In the genomic region with DNA sequence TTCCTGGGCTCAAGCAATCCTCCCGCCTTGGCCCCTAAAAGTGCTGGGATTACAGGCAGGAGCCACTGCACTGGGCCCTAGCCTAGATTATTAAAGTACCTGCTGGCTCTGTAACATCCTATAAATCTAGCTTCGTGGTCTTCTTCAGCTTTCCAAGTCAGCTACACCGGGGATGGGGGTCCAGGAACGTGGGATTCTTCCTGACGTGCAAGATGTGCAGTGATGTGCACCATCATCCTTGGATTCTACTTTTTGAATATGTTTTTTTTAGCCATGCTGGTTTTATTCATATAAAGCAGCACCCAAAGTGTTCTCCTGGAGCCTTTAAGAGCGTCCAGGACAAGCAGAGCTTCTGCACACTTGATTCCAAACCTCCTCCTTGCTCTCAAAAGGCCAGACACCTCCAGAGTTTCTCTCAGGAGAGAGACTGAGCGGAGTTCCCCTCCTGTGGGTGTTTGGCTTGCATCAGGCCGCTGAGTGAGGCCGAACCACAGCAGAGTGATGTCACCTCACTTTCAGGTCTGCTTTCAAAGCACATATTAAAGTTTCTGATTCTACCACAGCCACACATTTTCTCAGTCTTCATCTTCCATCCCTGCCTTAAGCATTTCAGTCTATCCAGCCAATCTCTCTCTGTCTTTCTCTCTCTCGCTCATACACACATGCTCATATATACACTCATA, we compare ENCODE assay signal across 8 cellular contexts.
DNase-seq lines count a peak whose midpoint lies in the region; ATAC-seq lines count a peak whose summit lies in the region.

No MANE protein-coding gene starts in this region.

- no peaks in the 10 kb centered on the region for H3K36me3 ChIP-seq in effector memory CD4-positive, alpha-beta T cell (ENCODE audit: control insufficient read depth, insufficient read depth, low read length)

- ATAC-seq in GM19025 (IDR thresholded peaks at IDR 0.05; ENCODE audit: low read depth, unreplicated experiment) (peak; percentile 65), HG03108 (IDR thresholded peaks at IDR 0.05; ENCODE audit: unreplicated experiment) (peak; percentile 59)

- peaks cover 64% of the 10 kb centered on the region for H3K4me1 ChIP-seq in effector memory CD4-positive, alpha-beta T cell (ENCODE audit: control insufficient read depth, insufficient read depth, low read length, poor library complexity, severe bottlenecking)

- peak overlapping the region; percentile 96 for H3K27ac ChIP-seq in effector memory CD4-positive, alpha-beta T cell (ENCODE audit: insufficient read depth, low read length, poor library complexity, severe bottlenecking)

- peak; percentile 79 to 83 for DNase-seq in activated CD4-positive, alpha-beta T cell treated with anti-CD3 and anti-CD28 coated beads for 4 hours
- DNase-seq in effector memory CD4-positive, alpha-beta T cell = peak; percentile 76 to 83 (median 79)
- peak; percentile 69 for DNase-seq in stimulated activated CD8-positive, alpha-beta memory T cell treated with anti-CD3 and anti-CD28 coated beads, Interleukin-12 subunit alpha, Interleukin-12 subunit beta, amount 100 ng/mL, for 1 hour (ENCODE audit: low read depth)
- DNase-seq in NCI-H2107 (lab: John Stamatoyannopoulos, UW) (no peak), DMS79 treated with DMSO at 0.1 percent for 48 hours (lab: John Stamatoyannopoulos, UW) (no peak), HPDE6-E6E7 (ENCODE audit: extremely low spot score) (no peak)

- H3K27me3 ChIP-seq in effector memory CD4-positive, alpha-beta T cell (replicated peaks; ENCODE audit: control insufficient read depth, insufficient read depth, low read length, poor library complexity, severe bottlenecking) = no peaks in the 10 kb centered on the region

- H3K4me3 ChIP-seq in effector memory CD4-positive, alpha-beta T cell (ENCODE audit: insufficient read depth, low read depth, low read length, poor library complexity, severe bottlenecking) = peak overlapping the region; percentile 34

- H3K9me3 ChIP-seq in effector memory CD4-positive, alpha-beta T cell (ENCODE audit: control insufficient read depth, low read length) = no peaks in the 10 kb centered on the region

Comparison
In these comparisons a context has a peak if more than half of its experiments do, and no peak if none do; other contexts are left out.
1. DNase-seq: peak in activated CD4-positive, alpha-beta T cell treated with anti-CD3 and anti-CD28 coated beads for 4 hours (2 of 2), effector memory CD4-positive, alpha-beta T cell (3 of 3) and stimulated activated CD8-positive, alpha-beta memory T cell treated with anti-CD3 and anti-CD28 coated beads, Interleukin-12 subunit alpha, Interleukin-12 subunit beta, amount 100 ng/mL, for 1 hour (single experiment); none in NCI-H2107 (single experiment), DMS79 treated with DMSO at 0.1 percent for 48 hours (single experiment) and HPDE6-E6E7 (single experiment).